In the genomic region with DNA sequence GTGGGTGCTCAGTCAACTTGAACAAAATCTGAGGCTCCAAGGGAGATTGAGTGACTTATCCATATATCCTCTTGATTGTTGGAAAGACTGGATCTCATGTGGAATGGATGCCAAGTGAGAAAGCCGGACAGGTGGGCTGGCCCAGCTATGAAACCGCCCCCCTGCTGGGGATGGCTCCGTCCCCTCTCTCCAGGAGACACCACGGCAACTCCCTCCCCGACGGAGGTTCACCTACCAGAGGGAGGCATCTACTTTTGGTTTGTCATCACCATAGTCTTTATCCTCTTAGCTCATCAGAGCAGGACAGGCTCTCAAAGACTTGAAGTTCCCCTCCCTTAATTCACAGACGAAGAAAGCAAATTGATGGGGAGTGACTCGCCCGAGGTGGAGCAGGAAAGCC, we compare ENCODE assay signal across 15 cellular contexts. TPM values are rescaled to one million over a fixed set of nuclear protein-coding genes. Genes with fewer than 3 reads are reported as not detected.
"Had no signal": no experiment of that assay in that cellular context is flagged by ENCODE, and none has a peak within 500 bp of the region (broad histone marks: within the 10 kb centered on the region; RNA-seq: fewer than 3 reads in every experiment).

No MANE protein-coding gene starts in this region.

- H3K36me3 Mint-ChIP-seq: memory B cell had no signal

- H3K4me2 ChIP-seq: smooth muscle cell had no signal

- H3K9me3 ChIP-seq: neutrophil, right atrium auricular region, suprapubic skin had no signal

- ATAC-seq: activated CD8-positive, alpha-beta T cell treated with anti-CD3 and anti-CD28 coated beads, Interleukin-2, amount 10 ng/mL, durations not matched to agents 7 days and 5 days; activated naive CD4-positive, alpha-beta T cell treated with anti-CD3 and anti-CD28 coated beads, Interleukin-2, amount 50 U/mL, for 72 hours; esophagus mucosa; left lobe of liver; stimulated activated naive CD8-positive, alpha-beta T cell treated with anti-CD3 and anti-CD28 coated beads, Interleukin-15, Interleukin-2, amounts not matched to agents 100 U/mL and 50 U/mL, for 24 hours had no signal

- H3K4me3 ChIP-seq: right atrium auricular region, smooth muscle cell, suprapubic skin had no signal

- H3K27ac ChIP-seq: neutrophil, right atrium auricular region, suprapubic skin had no signal

- H3K27ac Mint-ChIP-seq: activated CD8-positive, alpha-beta T cell treated with anti-CD3 and anti-CD28 coated beads, Interleukin-2, amount 10 ng/mL, durations not matched to agents 7 days and 5 days; memory B cell had no signal

- H3K27me3 Mint-ChIP-seq: memory B cell had no signal

- DNase-seq: activated CD4-positive, alpha-beta T cell treated with anti-CD3 and anti-CD28 coated beads for 4 hours; activated CD8-positive, alpha-beta T cell treated with anti-CD3 and anti-CD28 coated beads, Interleukin-2, amount 10 ng/mL, durations not matched to agents 7 days and 5 days; activated effector memory CD4-positive, alpha-beta T cell treated with Interleukin-2 at 50 U/mL for 16 hours; glutamatergic neuron; islet precursor cell; stimulated activated naive CD8-positive, alpha-beta T cell treated with anti-CD3 and anti-CD28 coated beads, Interleukin-15, Interleukin-2, amounts not matched to agents 100 U/mL and 50 U/mL, for 24 hours had no signal

- H3K36me3 ChIP-seq: neutrophil had no signal

- H3K9me3 Mint-ChIP-seq: activated naive CD4-positive, alpha-beta T cell treated with anti-CD3 and anti-CD28 coated beads, Interleukin-2, amount 50 U/mL, for 72 hours; memory B cell had no signal

- H3K4me3 Mint-ChIP-seq: activated CD8-positive, alpha-beta T cell treated with anti-CD3 and anti-CD28 coated beads, Interleukin-2, amount 10 ng/mL, durations not matched to agents 7 days and 5 days had no signal

- H3K27me3 ChIP-seq: right atrium auricular region, suprapubic skin had no signal

RNA-seq across cellular contexts. Expression of a gene that starts 4.1 kb away (rescaled TPM):
- total RNA-seq: activated CD8-positive, alpha-beta T cell treated with anti-CD3 and anti-CD28 coated beads, Interleukin-2, amount 10 ng/mL, durations not matched to agents 7 days and 5 days; activated naive CD4-positive, alpha-beta T cell treated with anti-CD3 and anti-CD28 coated beads, Interleukin-2, amount 50 U/mL, for 72 hours; dermis microvascular lymphatic vessel endothelial cell; left lobe of liver; smooth muscle cell had no signal
- polyA plus RNA-seq: smooth muscle cell had no signal
